ENCODE assay signal across 6 cellular contexts in the genomic region with DNA sequence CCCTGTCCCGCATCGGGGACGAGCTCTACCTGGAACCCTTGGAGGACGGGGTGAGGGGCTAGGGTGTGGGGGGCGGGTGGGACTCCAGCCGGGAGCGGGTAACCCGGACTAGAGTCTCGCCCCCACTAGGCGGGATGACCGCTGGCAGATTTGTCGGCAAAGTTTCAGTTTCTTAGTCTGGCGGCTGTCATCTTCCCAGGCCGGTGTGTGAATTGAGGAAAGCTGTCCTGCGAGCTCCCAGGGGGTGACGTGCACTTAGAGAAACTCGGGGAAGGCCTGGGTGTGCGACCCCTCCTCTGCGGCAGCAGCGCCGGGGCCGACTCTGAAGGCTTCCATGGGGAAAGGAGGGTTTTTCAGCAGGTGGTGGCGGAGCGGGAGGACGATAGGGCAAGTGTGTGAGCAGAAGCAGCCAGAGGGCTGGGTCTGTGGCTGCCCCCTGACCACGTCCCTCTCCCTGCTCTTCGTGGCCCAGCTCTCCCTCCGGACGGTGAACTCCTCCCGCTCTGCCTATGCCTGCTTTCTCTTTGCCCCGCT. TPM values are rescaled to one million over a fixed set of nuclear protein-coding genes. Genes with fewer than 3 reads are reported as not detected.
DNase-seq lines count a peak whose midpoint lies in the region; ATAC-seq, FAIRE-seq and TF ChIP-seq lines count a peak whose summit lies in the region.

No MANE protein-coding gene starts in this region.

- peak overlapping the region; percentile 60 for H3K4me2 ChIP-seq in endothelial cell of umbilical vein (ENCODE audit: insufficient read depth, low read length)

- H3K27me3 ChIP-seq in heart right ventricle (no peaks in the 10 kb centered on the region), endothelial cell of umbilical vein (ENCODE audit: control insufficient read depth in 2 of 2, insufficient read depth in 2 of 2, low read length in 2 of 2) (no peaks in the 10 kb centered on the region)

- POLR2A ChIA-PET in endothelial cell of umbilical vein (lab: Charles Lee): interaction anchor here (0.6 to 1.4 kb wide), 3 partner anchors 9 to 113 kb away, joined by 4 to 11 read pairs (median 8); a partner anchor contains a TSS

- H3K4me1 ChIP-seq in heart right ventricle (peaks cover 4 to 31% (median 26%) of the 10 kb centered on the region in 9 donors), endothelial cell of umbilical vein (ENCODE audit: control insufficient read depth, extremely low read depth, insufficient read depth, low read length) (peaks cover 15% of the 10 kb centered on the region)

- H3K27ac ChIP-seq in heart right ventricle: peak overlapping the region; percentile 28 to 92 (median 86)
- peak overlapping the region; percentile 19 for H3K27ac ChIP-seq in endothelial cell of umbilical vein (ENCODE audit: insufficient read depth, low read depth, low read length)

- TF ChIP-seq CTCF in heart right ventricle (IDR thresholded peaks at IDR 0.05): no peak
- no peak for TF ChIP-seq CTCF in endothelial cell of umbilical vein (IDR thresholded peaks at IDR 0.05; ENCODE audit: extremely low read depth in 1 of 2, insufficient read depth in 1 of 2, low read depth in 1 of 2, low read length in 2 of 2)

- DNase-seq in heart right ventricle (no peak), Right ventricle myocardium inferior (ENCODE audit: missing footprints) (no peak), endothelial cell of umbilical vein (ENCODE audit: low read depth, low spot score) (no peak), occipital lobe (lab: John Stamatoyannopoulos, UW) (no peak)
- peak; percentile 34 for DNase-seq in stimulated activated naive CD8-positive, alpha-beta T cell treated with anti-CD3 and anti-CD28 coated beads, Interleukin-15, Interleukin-2, amounts not matched to agents 100 U/mL and 50 U/mL, for 24 hours

- dilution Hi-C loops in endothelial cell of umbilical vein (cut with MboI; ENCODE audit: extremely low pct_ligation_motif_present, low sequenced_read_pairs): no loop called here

- H3K4me3 ChIP-seq in heart right ventricle: peak overlapping the region; percentile 66 to 91 (median 81)
- H3K4me3 ChIP-seq in endothelial cell of umbilical vein (replicated peaks in 1 of 3; ENCODE audit: insufficient read depth in 1 of 3, low read depth in 1 of 3, low read length in 3 of 3): peak overlapping the region; percentile 45 to 80 (median 68)

- intact Hi-C loops in heart right ventricle (cut with DNase I): loop anchor here in 2 of 10 donors (5.0 to 10.0 kb wide), 2 partner anchors 75 to 113 kb away; a partner anchor contains a TSS
- intact Hi-C loops in Right ventricle myocardium inferior (cut with DNase I): no loop called here
- intact Hi-C loops in endothelial cell of umbilical vein (cut with micrococcal nuclease): loop anchor here (1.0 kb wide), 1 partner anchor 9 kb away; a partner anchor contains a TSS

- H3K9me3 ChIP-seq in heart right ventricle (no peaks in the 10 kb centered on the region), endothelial cell of umbilical vein (replicated peaks; ENCODE audit: control insufficient read depth, insufficient read depth, low read length) (no peaks in the 10 kb centered on the region)

- H3K36me3 ChIP-seq in heart right ventricle (peaks cover 0 to 31% (median 4%) of the 10 kb centered on the region in 9 donors), endothelial cell of umbilical vein (ENCODE audit: control insufficient read depth in 2 of 2, extremely low read depth in 1 of 2, insufficient read depth in 2 of 2, low read length in 2 of 2) (peaks cover 0 to 5% of the 10 kb centered on the region in 2 experiments)

- H3K79me2 ChIP-seq in endothelial cell of umbilical vein (ENCODE audit: control insufficient read depth, insufficient read depth, low read length): peaks cover 4% of the 10 kb centered on the region

- no peaks in the 10 kb centered on the region for H3K9me1 ChIP-seq in endothelial cell of umbilical vein (replicated peaks; ENCODE audit: control insufficient read depth, extremely low read depth, insufficient read depth, low read length)

- TF ChIP-seq POLR2A in endothelial cell of umbilical vein (IDR thresholded peaks at IDR 0.05; ENCODE audit: low read depth, low read length): no peak

- H4K20me1 ChIP-seq in endothelial cell of umbilical vein (replicated peaks; ENCODE audit: control insufficient read depth, extremely low read depth, insufficient read depth, low read length): no peaks in the 10 kb centered on the region

- WGBS in heart right ventricle, 2 donors: 8% methylated on average over 31 of the region's 31 CpGs

- H2AFZ ChIP-seq in endothelial cell of umbilical vein (ENCODE audit: low read depth, low read length): peak overlapping the region; percentile 87

- CTCF ChIA-PET in endothelial cell of umbilical vein (lab: Charles Lee): interaction anchor here (0.7 to 4.8 kb wide), 13 partner anchors 9 to 113 kb away, joined by 3 to 32 read pairs (median 5); a partner anchor contains a TSS

- peak overlapping the region; percentile 62 for H3K9ac ChIP-seq in endothelial cell of umbilical vein (replicated peaks; ENCODE audit: extremely low read depth, insufficient read depth, low read length)

- no TSS peak for BruUV-seq in endothelial cell of umbilical vein (replicated peaks; lab: Mats Ljungman, UMichigan)

- ATAC-seq in heart right ventricle (peak in 2 of 8 donors; percentile 0), Right ventricle myocardium inferior (no peak), GM21576 (IDR thresholded peaks at IDR 0.05; ENCODE audit: unreplicated experiment) (no peak)
- ATAC-seq in stimulated activated naive CD8-positive, alpha-beta T cell treated with anti-CD3 and anti-CD28 coated beads, Interleukin-15, Interleukin-2, amounts not matched to agents 100 U/mL and 50 U/mL, for 24 hours: no peak

- FAIRE-seq in endothelial cell of umbilical vein (lab: Jason Lieb, UNC): peak; percentile 8

RNA-seq across cellular contexts. Expression of a gene that starts 0.5 kb away (rescaled TPM):
- total RNA-seq in heart right ventricle (10 to 100 TPM in 1 of 10 donors, 1 to 10 TPM in 9; 4.8 to 13.8 (median 6.4) TPM), Right ventricle myocardium inferior (6.9 TPM), endothelial cell of umbilical vein (18.4 and 24.6 TPM in 2 replicates), occipital lobe (14.0 TPM)
- polyA plus RNA-seq in heart right ventricle (10 to 100 TPM in 1 of 2 donors, 1 to 10 TPM in 1; 9.9 to 15.0 TPM), endothelial cell of umbilical vein (22.2 and 25.5 TPM in 2 replicates)
- 8.0 and 14.2 TPM in 2 replicates for polyA plus RNA-seq in endothelial cell of umbilical vein (2011; cell fraction: cytosol; rRNA removed)
- polyA plus RNA-seq in endothelial cell of umbilical vein (2011; cell fraction: nucleus; rRNA removed): 93.4 and 97.2 TPM in 2 replicates
- 13.7 and 14.0 TPM in 2 replicates for polyA plus RNA-seq in endothelial cell of umbilical vein (2012)
- polyA minus RNA-seq in endothelial cell of umbilical vein: 8.2 and 9.1 TPM in 2 replicates
- 6.8 TPM for polyA minus RNA-seq in endothelial cell of umbilical vein (2011; cell fraction: cytosol; rRNA and poly(A)+ RNA removed)
- 16.2 and 18.6 TPM in 2 replicates for polyA minus RNA-seq in endothelial cell of umbilical vein (2011; cell fraction: nucleus; rRNA and poly(A)+ RNA removed)

RNA-seq across cellular contexts. Expression of a gene that starts 9.4 kb away (rescaled TPM):
- 100 to 1,000 TPM in 7 of 10 donors, 10 to 100 TPM in 3; 92.0 to 143 (median 103) TPM for total RNA-seq in heart right ventricle
- polyA plus RNA-seq in heart right ventricle: 100 to 1,000 TPM in 1 of 2 donors, 10 to 100 TPM in 1; 80.2 to 186 TPM
- total RNA-seq in Right ventricle myocardium inferior: 112 TPM
- 192 and 202 TPM in 2 replicates for total RNA-seq in endothelial cell of umbilical vein
- 419 and 446 TPM in 2 replicates for polyA plus RNA-seq in endothelial cell of umbilical vein
- 287 and 295 TPM in 2 replicates for polyA plus RNA-seq in endothelial cell of umbilical vein (2011; cell fraction: cytosol; rRNA removed)
- 126 and 127 TPM in 2 replicates for polyA plus RNA-seq in endothelial cell of umbilical vein (2011; cell fraction: nucleus; rRNA removed)
- polyA plus RNA-seq in endothelial cell of umbilical vein (2012): 168 and 197 TPM in 2 replicates
- 148 and 170 TPM in 2 replicates for polyA minus RNA-seq in endothelial cell of umbilical vein
- 131 TPM for polyA minus RNA-seq in endothelial cell of umbilical vein (2011; cell fraction: cytosol; rRNA and poly(A)+ RNA removed)
- polyA minus RNA-seq in endothelial cell of umbilical vein (2011; cell fraction: nucleus; rRNA and poly(A)+ RNA removed): 30.2 and 40.7 TPM in 2 replicates
- total RNA-seq in occipital lobe: 53.5 TPM

RNA-seq across cellular contexts. Expression of a gene that starts 11.6 kb away (rescaled TPM):
- total RNA-seq in heart right ventricle (1 to 10 TPM in 2 of 10 donors, under 1 TPM in 8; 0.26 to 7.1 (median 0.65) TPM), Right ventricle myocardium inferior (1.3 TPM), endothelial cell of umbilical vein (not detected in 2 replicates), occipital lobe (0.16 TPM)
- polyA plus RNA-seq in heart right ventricle (1 to 10 TPM in 1 of 2 donors, under 1 TPM in 1; 0.62 to 1.4 TPM), endothelial cell of umbilical vein (not detected in 2 replicates)
- not detected in 2 replicates for polyA plus RNA-seq in endothelial cell of umbilical vein (2011; cell fraction: cytosol; rRNA removed)
- polyA plus RNA-seq in endothelial cell of umbilical vein (2011; cell fraction: nucleus; rRNA removed): 0.20 TPM in 1 of 2 replicates, not detected in the other
- 0.20 and 0.26 TPM in 2 replicates for polyA plus RNA-seq in endothelial cell of umbilical vein (2012)
- 1.4 TPM in 1 of 2 replicates, not detected in the other for polyA minus RNA-seq in endothelial cell of umbilical vein
- not detected for polyA minus RNA-seq in endothelial cell of umbilical vein (2011; cell fraction: cytosol; rRNA and poly(A)+ RNA removed)
- not detected in 2 replicates for polyA minus RNA-seq in endothelial cell of umbilical vein (2011; cell fraction: nucleus; rRNA and poly(A)+ RNA removed)

RNA-seq across cellular contexts. Expression of a gene that starts 18.9 kb away (rescaled TPM):
- 1 to 10 TPM in 6 of 10 donors, under 1 TPM in 4; 0.31 to 2.2 (median 1.0) TPM for total RNA-seq in heart right ventricle
- 10 to 100 TPM in 1 of 2 donors, 1 to 10 TPM in 1; 2.6 to 12.3 TPM for polyA plus RNA-seq in heart right ventricle
- 0.51 TPM for total RNA-seq in Right ventricle myocardium inferior
- total RNA-seq in endothelial cell of umbilical vein: 5.7 and 5.8 TPM in 2 replicates
- polyA plus RNA-seq in endothelial cell of umbilical vein: 6.5 and 8.7 TPM in 2 replicates
- polyA plus RNA-seq in endothelial cell of umbilical vein (2011; cell fraction: cytosol; rRNA removed): 4.3 and 4.7 TPM in 2 replicates
- 9.3 TPM in 2 replicates for polyA plus RNA-seq in endothelial cell of umbilical vein (2011; cell fraction: nucleus; rRNA removed)
- polyA plus RNA-seq in endothelial cell of umbilical vein (2012): 4.2 and 6.0 TPM in 2 replicates
- polyA minus RNA-seq in endothelial cell of umbilical vein: 2.1 TPM in 2 replicates
- polyA minus RNA-seq in endothelial cell of umbilical vein (2011; cell fraction: cytosol; rRNA and poly(A)+ RNA removed): 4.3 TPM
- polyA minus RNA-seq in endothelial cell of umbilical vein (2011; cell fraction: nucleus; rRNA and poly(A)+ RNA removed): 1.4 and 1.8 TPM in 2 replicates
- total RNA-seq in occipital lobe: not detected

RNA-seq across cellular contexts. Expression of a gene that starts 23.2 kb away (rescaled TPM):
- total RNA-seq in heart right ventricle (10 to 100 TPM in 9 of 10 donors, 1 to 10 TPM in 1; 6.1 to 26.6 (median 19.0) TPM), Right ventricle myocardium inferior (14.1 TPM), endothelial cell of umbilical vein (0.16 and 0.35 TPM in 2 replicates), occipital lobe (0.16 TPM)
- polyA plus RNA-seq in heart right ventricle (10 to 100 TPM in 1 of 2 donors, under 1 TPM in 1; 0.55 to 10.9 TPM), endothelial cell of umbilical vein (0.14 and 0.27 TPM in 2 replicates)
- 0.04 and 0.08 TPM in 2 replicates for polyA plus RNA-seq in endothelial cell of umbilical vein (2011; cell fraction: cytosol; rRNA removed)
- 0.62 and 0.76 TPM in 2 replicates for polyA plus RNA-seq in endothelial cell of umbilical vein (2011; cell fraction: nucleus; rRNA removed)
- polyA plus RNA-seq in endothelial cell of umbilical vein (2012): 0.11 and 0.16 TPM in 2 replicates
- 0.13 and 0.22 TPM in 2 replicates for polyA minus RNA-seq in endothelial cell of umbilical vein
- not detected for polyA minus RNA-seq in endothelial cell of umbilical vein (2011; cell fraction: cytosol; rRNA and poly(A)+ RNA removed)
- polyA minus RNA-seq in endothelial cell of umbilical vein (2011; cell fraction: nucleus; rRNA and poly(A)+ RNA removed): 0.19 TPM in 1 of 2 replicates, not detected in the other
